8 cellular contexts compared by ENCODE assay signal in genomic region chr12:101698782-101699347, GRCh38. TPM values are rescaled to one million over a fixed set of nuclear protein-coding genes. Genes with fewer than 3 reads are reported as not detected.
DNase-seq lines count a peak whose midpoint lies in the region; ATAC-seq, FAIRE-seq and TF ChIP-seq lines count a peak whose summit lies in the region.

No MANE protein-coding gene starts in this region.

- ATAC-seq in pancreas, result peak in 2 of 4 donors; percentile 24 to 36
- ATAC-seq in GM18519 (IDR thresholded peaks at IDR 0.05; ENCODE audit: low FRiP score, unreplicated experiment), result no peak
- ATAC-seq in GM21360 (IDR thresholded peaks at IDR 0.05; ENCODE audit: unreplicated experiment), result no peak

- no peaks in the 10 kb centered on the region for H3K36me3 ChIP-seq in pancreas

- H3K27ac ChIP-seq in VCaP, result peak overlapping the region; percentile 98
- peak overlapping the region; percentile 79 to 93 (median 86) for H3K27ac ChIP-seq in pancreas

- 70 to 75% methylated on average over 12 of the region's 12 CpGs for WGBS in pancreas, 2 donors

- H3K9me3 ChIP-seq in pancreas, result no peaks in the 10 kb centered on the region

- H3K4me1 ChIP-seq in pancreas, result peaks cover 9 to 25% (median 9%) of the 10 kb centered on the region in 3 donors

- no peak for FAIRE-seq in pancreas (lab: Jason Lieb, UNC)

- H3K27me3 ChIP-seq in pancreas, result no peaks in the 10 kb centered on the region

- peak; percentile 17 for DNase-seq in stimulated activated CD4-positive, alpha-beta T cell treated with anti-CD3 and anti-CD28 coated beads, Interleukin-15, amount 100 ng/mL, for 24 hours
- no peak for DNase-seq in stimulated activated CD4-positive, alpha-beta T cell treated with anti-CD3 and anti-CD28 coated beads, Interleukin-4, amount 100 ng/mL, for 24 hours
- DNase-seq in fibroblast of the aortic adventitia (ENCODE audit: low read depth), result peak; percentile 25
- DNase-seq in pancreas, result no peak
- DNase-seq in NCI-H1417 (lab: John Stamatoyannopoulos, UW), result no peak

- H3K4me3 ChIP-seq in fibroblast of the aortic adventitia (ENCODE audit: low read depth, low read length) (peak overlapping the region; percentile 93), pancreas (peak overlapping the region; percentile 84 to 94 (median 90))

- intact Hi-C loops in pancreas (cut with DNase I), result no loop called here

- TF ChIP-seq CTCF in VCaP (conservative IDR thresholded peaks at IDR 0.05) (peak; percentile 35), fibroblast of the aortic adventitia (IDR thresholded peaks at IDR 0.05; ENCODE audit: insufficient read depth, low read length) (peak; percentile 35), pancreas (IDR thresholded peaks at IDR 0.05) (no peak)

RNA-seq across cellular contexts. Expression of gene CHPT1, which starts 1.4 kb away (rescaled TPM):
- 14.4 and 27.4 TPM in 2 replicates for total RNA-seq in fibroblast of the aortic adventitia (ENCODE audit: low replicate concordance)
- 10 to 100 TPM; 11.4 to 27.3 (median 14.4) TPM for total RNA-seq in pancreas
- polyA plus RNA-seq in pancreas, result 10 to 100 TPM; 10.3 to 14.0 TPM

RNA-seq across cellular contexts. Expression of gene SYCP3, which starts 40.4 kb away (rescaled TPM):
- total RNA-seq in fibroblast of the aortic adventitia (ENCODE audit: low replicate concordance) (0.18 and 0.82 TPM in 2 replicates), pancreas (under 1 TPM in 3 of 6 donors, not detected in 3; 0.06 to 0.25 (median 0.15) TPM)
- under 1 TPM; 0.30 to 0.31 TPM for polyA plus RNA-seq in pancreas

Comparison
In these comparisons a context has a peak if more than half of its experiments do, and no peak if none do; other contexts are left out.
1. DNase-seq: peak in stimulated activated CD4-positive, alpha-beta T cell treated with anti-CD3 and anti-CD28 coated beads, Interleukin-15, amount 100 ng/mL, for 24 hours (single experiment) and fibroblast of the aortic adventitia (single experiment); none in stimulated activated CD4-positive, alpha-beta T cell treated with anti-CD3 and anti-CD28 coated beads, Interleukin-4, amount 100 ng/mL, for 24 hours (single experiment), pancreas (0 of 6) and NCI-H1417 (0 of 3).
2. CTCF ChIP-seq: peak in VCaP (single experiment) and fibroblast of the aortic adventitia (single experiment); none in pancreas (0 of 4).